1 cellular context compared by ENCODE assay signal in the genomic region with DNA sequence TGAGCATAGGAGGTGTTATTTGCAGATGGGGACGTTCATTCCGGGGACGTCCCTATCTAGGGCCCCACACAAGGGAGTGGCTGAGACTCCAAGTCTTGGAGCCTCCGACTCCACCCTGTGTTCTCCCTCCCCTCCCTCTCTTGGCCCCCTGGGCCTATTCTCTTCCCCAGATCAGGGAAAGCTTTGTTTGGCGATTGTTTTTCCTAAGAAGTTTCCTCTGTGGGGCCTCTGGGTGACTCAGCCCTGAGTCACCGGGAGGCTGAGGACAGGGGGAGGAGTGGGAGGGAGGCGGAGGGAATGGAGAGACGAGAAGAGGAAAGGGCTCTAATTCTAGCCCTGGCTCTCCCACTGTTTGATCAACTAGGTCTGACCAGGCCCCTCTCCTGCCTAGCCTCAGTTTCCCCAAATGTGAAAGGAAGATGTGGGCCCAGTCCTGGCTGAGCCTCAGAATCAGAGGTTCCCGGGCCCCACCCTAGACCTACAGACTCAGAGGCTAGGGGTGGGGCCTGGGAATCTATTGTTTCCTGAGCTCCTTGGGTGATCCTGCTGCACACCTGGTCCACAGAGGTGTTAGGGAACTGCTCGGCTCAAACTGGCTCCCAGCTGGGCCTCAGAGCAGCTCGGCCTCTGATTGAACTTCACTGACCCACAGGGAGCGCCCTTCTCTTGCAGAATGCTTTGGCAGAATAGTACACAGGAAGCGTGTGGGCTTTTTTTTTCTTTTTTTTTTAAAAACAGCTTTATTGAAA.
TF ChIP-seq lines count a peak whose summit lies in the region.

No MANE protein-coding gene starts in this region.

TF ChIP-seq in Ishikawa, 13 proteins besides CTCF, POLR2A, EP300 and RAD21 (continued from another document):
- TF ChIP-seq, protein P1, sequence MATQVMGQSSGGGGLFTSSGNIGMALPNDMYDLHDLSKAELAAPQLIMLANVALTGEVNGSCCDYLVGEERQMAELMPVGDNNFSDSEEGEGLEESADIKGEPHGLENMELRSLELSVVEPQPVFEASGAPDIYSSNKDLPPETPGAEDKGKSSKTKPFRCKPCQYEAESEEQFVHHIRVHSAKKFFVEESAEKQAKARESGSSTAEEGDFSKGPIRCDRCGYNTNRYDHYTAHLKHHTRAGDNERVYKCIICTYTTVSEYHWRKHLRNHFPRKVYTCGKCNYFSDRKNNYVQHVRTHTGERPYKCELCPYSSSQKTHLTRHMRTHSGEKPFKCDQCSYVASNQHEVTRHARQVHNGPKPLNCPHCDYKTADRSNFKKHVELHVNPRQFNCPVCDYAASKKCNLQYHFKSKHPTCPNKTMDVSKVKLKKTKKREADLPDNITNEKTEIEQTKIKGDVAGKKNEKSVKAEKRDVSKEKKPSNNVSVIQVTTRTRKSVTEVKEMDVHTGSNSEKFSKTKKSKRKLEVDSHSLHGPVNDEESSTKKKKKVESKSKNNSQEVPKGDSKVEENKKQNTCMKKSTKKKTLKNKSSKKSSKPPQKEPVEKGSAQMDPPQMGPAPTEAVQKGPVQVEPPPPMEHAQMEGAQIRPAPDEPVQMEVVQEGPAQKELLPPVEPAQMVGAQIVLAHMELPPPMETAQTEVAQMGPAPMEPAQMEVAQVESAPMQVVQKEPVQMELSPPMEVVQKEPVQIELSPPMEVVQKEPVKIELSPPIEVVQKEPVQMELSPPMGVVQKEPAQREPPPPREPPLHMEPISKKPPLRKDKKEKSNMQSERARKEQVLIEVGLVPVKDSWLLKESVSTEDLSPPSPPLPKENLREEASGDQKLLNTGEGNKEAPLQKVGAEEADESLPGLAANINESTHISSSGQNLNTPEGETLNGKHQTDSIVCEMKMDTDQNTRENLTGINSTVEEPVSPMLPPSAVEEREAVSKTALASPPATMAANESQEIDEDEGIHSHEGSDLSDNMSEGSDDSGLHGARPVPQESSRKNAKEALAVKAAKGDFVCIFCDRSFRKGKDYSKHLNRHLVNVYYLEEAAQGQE (IDR thresholded peaks at IDR 0.05; ENCODE audit: low read depth), result no peak
- TF ChIP-seq TCF12 (IDR thresholded peaks at IDR 0.05; ENCODE audit: low read depth), result peak; percentile 97
- peak; percentile 63 for TF ChIP-seq EGR1 (IDR thresholded peaks at IDR 0.05)
- no peak; the same call in 1 of the 2 replicates for TF ChIP-seq USF1 (IDR thresholded peaks at IDR 0.05)
- peak; percentile 41; the same call in 1 of the 2 replicates for TF ChIP-seq TEAD4 (IDR thresholded peaks at IDR 0.05)
- peak; percentile 37; the same call in 1 of the 2 replicates for TF ChIP-seq YY1 (IDR thresholded peaks at IDR 0.05; ENCODE audit: low read depth)
